ENCODE assay signal across 1 cellular context in the genomic region with DNA sequence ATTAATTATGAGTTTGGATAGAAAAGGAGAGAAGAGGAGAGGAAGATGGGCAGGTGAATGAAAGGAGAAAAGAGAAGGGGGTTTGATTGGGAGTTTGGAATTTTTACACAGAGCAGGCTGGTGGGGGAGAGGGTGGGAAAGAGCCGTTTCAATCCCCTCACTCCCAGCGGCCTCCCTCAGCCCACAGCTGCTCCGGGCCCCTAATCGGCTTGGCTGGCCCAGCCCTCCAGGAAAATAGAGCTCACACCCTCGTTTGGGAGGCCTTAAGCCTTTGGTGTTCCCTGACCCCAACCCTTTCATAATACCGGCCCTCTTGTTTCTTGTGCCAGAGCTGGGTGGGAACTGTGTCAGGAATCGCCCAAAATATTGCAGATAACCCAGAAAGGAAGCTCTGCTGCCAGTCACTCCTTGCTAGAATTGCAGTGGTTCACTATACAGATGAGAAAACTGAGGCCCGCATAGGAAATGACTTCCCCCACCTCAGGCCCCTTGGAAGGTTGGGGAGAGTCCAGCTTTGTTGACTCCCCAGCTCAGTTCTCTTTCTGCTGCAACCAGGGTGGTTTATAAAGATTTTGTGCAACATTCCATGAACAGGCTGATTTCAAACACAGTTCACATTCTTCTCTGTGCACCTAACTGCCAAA.
TF ChIP-seq lines count a peak whose summit lies in the region.

No MANE protein-coding gene starts in this region.

TF ChIP-seq in K562, 482 proteins besides CTCF, POLR2A, EP300 and RAD21:
- TF ChIP-seq POU5F1 (IDR thresholded peaks at IDR 0.05; ENCODE audit: borderline replicate concordance, low read depth, low read length, partially characterized antibody) (no peak), RBM25 (IDR thresholded peaks at IDR 0.05; ENCODE audit: low read depth, low read length, severe bottlenecking) (peak; percentile 28)
- TF ChIP-seq, protein P1, sequence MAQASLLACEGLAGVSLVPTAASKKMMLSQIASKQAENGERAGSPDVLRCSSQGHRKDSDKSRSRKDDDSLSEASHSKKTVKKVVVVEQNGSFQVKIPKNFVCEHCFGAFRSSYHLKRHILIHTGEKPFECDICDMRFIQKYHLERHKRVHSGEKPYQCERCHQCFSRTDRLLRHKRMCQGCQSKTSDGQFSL (CRISPR knock-in tag; IDR thresholded peaks at IDR 0.05), result no peak
- TF ChIP-seq, protein P1 (tag; IDR thresholded peaks at IDR 0.05), result no peak
